11 cellular contexts compared by ENCODE assay signal in the genomic region with DNA sequence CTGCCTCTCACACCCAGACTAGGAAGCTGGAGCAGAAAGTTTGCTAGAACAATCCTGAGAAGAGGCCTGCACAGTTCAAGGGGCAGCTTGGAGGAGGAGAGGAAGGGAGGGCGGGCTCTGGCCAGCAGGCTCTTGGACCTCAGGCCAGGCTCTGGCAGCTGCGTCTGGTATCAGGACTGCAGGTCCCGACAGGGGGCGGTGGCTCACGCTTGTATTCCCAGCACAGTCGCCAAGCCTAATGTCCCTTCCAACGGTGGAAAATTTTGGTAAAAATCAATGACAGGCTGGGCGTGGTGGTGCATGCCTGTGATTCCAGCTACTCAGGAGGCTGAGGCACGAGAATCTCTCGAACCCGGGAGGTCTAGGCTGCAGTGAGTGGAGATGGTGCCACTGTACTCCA. TPM values are rescaled to one million over a fixed set of nuclear protein-coding genes. Genes with fewer than 3 reads are reported as not detected.
DNase-seq lines count a peak whose midpoint lies in the region; ATAC-seq and TF ChIP-seq lines count a peak whose summit lies in the region.
"Not testable (repeated sequence)": the region's sequence is repeated elsewhere in the genome, so short reads cannot be mapped to it uniquely, and the experiment has no call there.
"Had no signal": no experiment of that assay in that cellular context is flagged by ENCODE, and none has a peak within 500 bp of the region (broad histone marks: within the 10 kb centered on the region; RNA-seq: fewer than 3 reads in every experiment).

No MANE protein-coding gene starts in this region.

- H3K4ac ChIP-seq in H9 (ENCODE audit: low read depth, low read length); mesendoderm (ENCODE audit: low read depth, low read length): not testable (repeated sequence)

- not testable (repeated sequence) for H3K56ac ChIP-seq in H9 (ENCODE audit: insufficient read length, low read depth, low read length); mesendoderm (ENCODE audit: low read length)

- not testable (repeated sequence) for H4K8ac ChIP-seq in H9 (replicated peaks; ENCODE audit: insufficient read length, low read depth, low read length); mesendoderm (ENCODE audit: low read depth, low read length)

- H3T11ph ChIP-seq in H9 (ENCODE audit: low read length), result not testable (repeated sequence)

- H3K23me2 ChIP-seq in H9 (ENCODE audit: insufficient read length, low read depth, low read length, poor library complexity, severe bottlenecking), result not testable (repeated sequence)

- not testable (repeated sequence) for H3K4me1 Mint-ChIP-seq in H9

- H3K9ac ChIP-seq in H9 (ENCODE audit: extremely low read depth, insufficient read length, low read length); mesendoderm (ENCODE audit: low read length): not testable (repeated sequence)

- not testable (repeated sequence) for H3K27me3 ChIP-seq in H9 (ENCODE audit: insufficient read depth, low read length); right cardiac atrium (ENCODE audit: control insufficient read depth, insufficient read depth); mesendoderm (ENCODE audit: insufficient read depth, low read length, poor library complexity)

- not testable (repeated sequence) for H3K4me3 ChIP-seq in choroid plexus epithelial cell (ENCODE audit: low read depth, low read length); fibroblast of the aortic adventitia (ENCODE audit: low read depth, low read length); right cardiac atrium (ENCODE audit: low read length); mesendoderm (ENCODE audit: low read length); retinal pigment epithelial cell (ENCODE audit: low read length)

- H2BK5ac ChIP-seq in H9 (ENCODE audit: insufficient read length, low read length); mesendoderm (ENCODE audit: low read length): not testable (repeated sequence)

- no CpG with 5 or more reads among the region's 11 CpGs for WGBS in H9 (ENCODE audit: extremely low coverage, insufficient read length, low lambda C conversion rate)
- WGBS in right cardiac atrium, result 43% methylated on average over 11 of the region's 11 CpGs
- WGBS in mesendoderm (ENCODE audit: extremely low coverage, insufficient coverage, low lambda C conversion rate), result no CpG with 5 or more reads among the region's 11 CpGs

- H3K4me2 ChIP-seq in H9 (ENCODE audit: insufficient read depth, insufficient read length, low read length); mesendoderm (ENCODE audit: low read length): not testable (repeated sequence)

- H3K23ac ChIP-seq in H9 (ENCODE audit: insufficient read length, low read depth, low read length); mesendoderm (ENCODE audit: low read length): not testable (repeated sequence)

- not testable (repeated sequence) for H4K20me1 ChIP-seq in H9 (ENCODE audit: control insufficient read depth, insufficient read depth, insufficient read length)

- H3K18ac ChIP-seq in H9 (ENCODE audit: insufficient read length, low read depth, low read length); mesendoderm (ENCODE audit: low read length): not testable (repeated sequence)

- H2BK12ac ChIP-seq in H9 (ENCODE audit: insufficient read length, low read depth, low read length), result not testable (repeated sequence)

- H3K27me3 Mint-ChIP-seq in H9 (ENCODE audit: low read depth), result not testable (repeated sequence)

- not testable (repeated sequence) for H3K79me2 ChIP-seq in H9 (ENCODE audit: insufficient read depth, low read length); mesendoderm (ENCODE audit: control insufficient read depth, insufficient read depth, low read length)

- H2AFZ ChIP-seq in H9 (ENCODE audit: low read length), result not testable (repeated sequence)

- H2BK120ac ChIP-seq in H9 (ENCODE audit: low read depth, low read length, poor library complexity, severe bottlenecking); mesendoderm (ENCODE audit: low read depth, low read length): not testable (repeated sequence)

- peak; percentile 90 to 94 for ATAC-seq in right cardiac atrium

- DNase-seq in H9 (peak; percentile 84), choroid plexus epithelial cell (ENCODE audit: low read depth) (peak; percentile 29), right cardiac atrium (peak; percentile 79 to 92 (median 87)), mesendoderm (peak; percentile 79)
- peak; percentile 17 for DNase-seq in activated CD8-positive, alpha-beta memory T cell treated with anti-CD3 and anti-CD28 coated beads, Interleukin-2, amount 50 U/mL, for 48 hours
- not testable (repeated sequence) for DNase-seq in fibroblast of the aortic adventitia (ENCODE audit: low read depth); retinal pigment epithelial cell (ENCODE audit: low read depth)

- H3K9me3 ChIP-seq in H9 (ENCODE audit: control insufficient read depth, low read depth, low read length); right cardiac atrium (ENCODE audit: control insufficient read depth, low read length): not testable (repeated sequence)

- H3K79me1 ChIP-seq in H9 (ENCODE audit: insufficient read depth, low read depth, low read length, poor library complexity, severe bottlenecking); mesendoderm (ENCODE audit: low read length): not testable (repeated sequence)

- peaks cover 21 to 25% of the 10 kb centered on the region in 2 experiments for H3K9me3 Mint-ChIP-seq in H9

- H2BK20ac ChIP-seq in H9 (ENCODE audit: low read depth, low read length, poor library complexity, severe bottlenecking), result not testable (repeated sequence)

- not testable (repeated sequence) for H2BK15ac ChIP-seq in H9 (ENCODE audit: low read depth, low read length); mesendoderm (replicated peaks; ENCODE audit: low read depth)

- peak overlapping the region in 2 of 3 experiments; percentile 32 to 39; a peak in 2 of 7 replicates for H3K27ac Mint-ChIP-seq in H9

- not testable (repeated sequence) for H4K5ac ChIP-seq in H9 (ENCODE audit: insufficient read length, low read depth, low read length); mesendoderm (ENCODE audit: low read length)

- H3K36me3 ChIP-seq in mesendoderm (ENCODE audit: control insufficient read depth, insufficient read depth, low read length), result not testable (repeated sequence)

- not testable (repeated sequence) for H3K36me3 Mint-ChIP-seq in H9 (ENCODE audit: insufficient read depth in 1 of 3, low read depth in 3 of 3)

- H3K4me1 ChIP-seq in H9 (ENCODE audit: insufficient read depth, low read length); right cardiac atrium (ENCODE audit: control insufficient read depth, insufficient read depth, low read length); mesendoderm (ENCODE audit: control insufficient read depth, low read depth, low read length): not testable (repeated sequence)

- H2AK5ac ChIP-seq in H9 (ENCODE audit: insufficient read length, low read length); mesendoderm (ENCODE audit: low read length): not testable (repeated sequence)

- H3K4me3 Mint-ChIP-seq in H9, result not testable (repeated sequence)

- H3K14ac ChIP-seq in H9 (ENCODE audit: insufficient read depth, low read length), result not testable (repeated sequence)

- not testable (repeated sequence) for H3K27ac ChIP-seq in H9 (ENCODE audit: insufficient read length, low read depth, low read length); right cardiac atrium (ENCODE audit: low read length); mesendoderm (ENCODE audit: low read depth, low read length)

- TF ChIP-seq CTCF in H9 (conservative IDR thresholded peaks at IDR 0.05) (peak; percentile 54), choroid plexus epithelial cell (conservative IDR thresholded peaks at IDR 0.05; ENCODE audit: low read depth, low read length) (peak; percentile 36), fibroblast of the aortic adventitia (IDR thresholded peaks at IDR 0.05; ENCODE audit: insufficient read depth, low read length) (peak; percentile 26), retinal pigment epithelial cell (conservative IDR thresholded peaks at IDR 0.05; ENCODE audit: low read depth, low read length) (peak; percentile 38)

- H4K91ac ChIP-seq in H9 (ENCODE audit: insufficient read length, low read depth, low read length), result not testable (repeated sequence)

- intact Hi-C loops in right cardiac atrium (cut with DNase I), result not testable (repeated sequence)

RNA-seq across cellular contexts. Expression of gene TREH, which starts 0.5 kb away (rescaled TPM):
- total RNA-seq in H9 (2021) (not detected in 2 replicates), fibroblast of the aortic adventitia (ENCODE audit: low replicate concordance) (not detected in 2 replicates), right cardiac atrium (not detected)
- 1.2 TPM for polyA plus RNA-seq in right cardiac atrium
- not detected for polyA plus RNA-seq in mesendoderm (2013, experiment 1 of 2)
- not detected for polyA plus RNA-seq in mesendoderm (2013, experiment 2 of 2)
- total RNA-seq: activated CD8-positive, alpha-beta memory T cell treated with anti-CD3 and anti-CD28 coated beads, Interleukin-2, amount 10 ng/mL, durations not matched to agents 7 days and 5 days; activated T-helper 17 cell treated with anti-CD3 and anti-CD28 coated beads, Interleukin-2, amount 50 U/mL, for 72 hours; MCF 10A; T-cell had no signal
